1 cellular context compared by ENCODE assay signal in the genomic region with DNA sequence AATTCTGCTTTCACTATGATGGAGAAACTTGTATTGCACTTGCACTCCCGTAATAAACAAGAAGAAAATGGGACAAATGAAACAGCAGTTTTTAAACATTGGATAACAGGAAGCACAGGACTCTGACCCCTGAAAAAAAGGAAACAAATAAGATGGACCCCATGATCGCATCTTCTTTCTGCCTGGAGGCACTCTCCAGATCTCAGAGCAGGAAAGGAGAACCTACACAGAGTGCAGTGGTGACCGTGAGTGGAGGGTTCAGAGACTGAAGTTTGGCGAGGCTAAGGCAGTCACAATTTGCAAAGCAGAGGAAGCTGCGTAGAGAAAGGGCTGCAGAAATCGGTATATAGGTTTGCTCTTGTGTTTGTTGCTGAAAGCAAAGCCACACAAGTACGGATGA.
TF ChIP-seq lines count a peak whose summit lies in the region.

No MANE protein-coding gene starts in this region.

TF ChIP-seq in GM23338, 12 proteins besides CTCF, POLR2A, EP300 and RAD21:
- TF ChIP-seq POLR2AphosphoS5 (IDR thresholded peaks at IDR 0.05; ENCODE audit: low read depth) = no peak
